1 cellular context compared by ENCODE assay signal in the genomic region with DNA sequence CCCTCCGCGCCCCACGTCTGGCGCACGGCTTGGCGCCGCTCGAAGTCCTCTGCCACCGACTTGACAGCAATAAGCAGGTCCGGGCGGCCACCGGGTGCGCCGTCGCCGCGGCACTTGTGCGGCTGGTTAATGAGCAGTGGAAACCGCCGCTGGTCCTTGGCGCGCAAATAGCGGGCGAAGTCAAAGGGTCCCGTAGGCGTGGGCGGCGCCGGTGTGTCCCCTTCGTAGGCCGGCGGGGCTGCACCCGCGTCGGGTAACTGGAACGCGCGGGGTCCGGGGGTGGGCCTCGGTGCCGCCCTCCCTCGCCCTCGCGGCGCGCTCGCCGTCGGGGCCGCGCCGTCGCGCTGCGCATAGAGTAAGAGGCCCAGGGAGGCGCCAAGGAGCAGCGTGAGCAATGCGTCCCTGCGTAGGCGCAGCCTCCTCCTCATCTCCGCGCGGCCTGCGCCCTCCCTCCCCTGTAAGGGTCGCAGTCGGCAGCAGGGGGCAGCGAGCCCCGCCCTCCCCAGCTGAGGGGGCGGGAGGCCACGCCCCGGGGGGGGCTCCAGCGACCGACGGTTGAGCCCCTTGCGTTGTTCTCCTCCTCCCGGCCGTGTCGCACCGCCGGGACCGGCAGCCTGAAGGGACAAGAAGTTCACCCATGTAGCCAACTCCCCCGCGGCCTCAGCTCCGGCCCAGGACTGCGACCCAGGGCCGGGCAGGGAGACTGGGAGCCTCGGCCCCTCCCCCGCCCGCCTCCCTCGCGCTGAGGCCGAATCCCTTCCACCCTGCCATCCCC.
TF ChIP-seq lines count a peak whose summit lies in the region.

No MANE protein-coding gene starts in this region.

TF ChIP-seq in H1, 55 proteins besides CTCF, POLR2A, EP300 and RAD21:
- peak; percentile 14 for TF ChIP-seq TAF7 (optimal IDR thresholded peaks at IDR 0.05; ENCODE audit: borderline replicate concordance, low read depth, low read length)
- TF ChIP-seq TAF1 (IDR thresholded peaks at IDR 0.05; ENCODE audit: low read depth, low read length): no peak; the same call in 1 of the 2 replicates
- 0 out of 2 replicates have a peak, but pooled peaks have one; percentile 50 for TF ChIP-seq RBBP5 (IDR thresholded peaks at IDR 0.05; ENCODE audit: borderline replicate concordance, low read depth, low read length)
- peak; percentile 86 for TF ChIP-seq CREB1 (IDR thresholded peaks at IDR 0.05)
- peak; percentile 43 to 52; a peak in 1 of 4 replicates for TF ChIP-seq SIN3A (conservative IDR thresholded peaks at IDR 0.05 in 1 of 2, IDR thresholded peaks at IDR 0.05 in 1 of 2; ENCODE audit: low read depth in 1 of 2, low read length in 2 of 2)
- no peak for TF ChIP-seq BCL11A (IDR thresholded peaks at IDR 0.05; ENCODE audit: low read depth in 2 of 2, low read length in 2 of 2)
- TF ChIP-seq, protein P1, sequence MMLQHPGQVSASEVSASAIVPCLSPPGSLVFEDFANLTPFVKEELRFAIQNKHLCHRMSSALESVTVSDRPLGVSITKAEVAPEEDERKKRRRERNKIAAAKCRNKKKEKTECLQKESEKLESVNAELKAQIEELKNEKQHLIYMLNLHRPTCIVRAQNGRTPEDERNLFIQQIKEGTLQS (IDR thresholded peaks at IDR 0.05; ENCODE audit: insufficient read depth, low read depth, low read length): 0 out of 2 replicates have a peak, but pooled peaks have one; percentile 13
- peak; percentile 49 for TF ChIP-seq KDM4A (IDR thresholded peaks at IDR 0.05; ENCODE audit: low read depth, low read length, severe bottlenecking)
- peak; percentile 26 for TF ChIP-seq EZH2 (IDR thresholded peaks at IDR 0.05; ENCODE audit: low read depth, low read length, severe bottlenecking)
- 0 out of 2 replicates have a peak, but pooled peaks have one; percentile 1 for TF ChIP-seq SUZ12 (IDR thresholded peaks at IDR 0.05; ENCODE audit: low read length)
- 0 out of 2 replicates have a peak, but pooled peaks have one; percentile 20 for TF ChIP-seq NRF1 (IDR thresholded peaks at IDR 0.05; ENCODE audit: low read depth, low read length)
- TF ChIP-seq ASH2L (IDR thresholded peaks at IDR 0.05; ENCODE audit: low read length): peak; percentile 86
- no peak for TF ChIP-seq CBX8 (IDR thresholded peaks at IDR 0.05; ENCODE audit: borderline replicate concordance, low read depth, low read length)
- 0 out of 2 replicates have a peak, but pooled peaks have one; percentile 37 for TF ChIP-seq SP1 (IDR thresholded peaks at IDR 0.05; ENCODE audit: low read depth, low read length)
- 0 out of 2 replicates have a peak, but pooled peaks have one; percentile 20 for TF ChIP-seq GABPA (IDR thresholded peaks at IDR 0.05; ENCODE audit: borderline replicate concordance, insufficient read depth, low read length)
- no peak; the same call in 1 of the 2 replicates for TF ChIP-seq KDM1A (IDR thresholded peaks at IDR 0.05; ENCODE audit: borderline replicate concordance, low read length)
- TF ChIP-seq, protein P2, sequence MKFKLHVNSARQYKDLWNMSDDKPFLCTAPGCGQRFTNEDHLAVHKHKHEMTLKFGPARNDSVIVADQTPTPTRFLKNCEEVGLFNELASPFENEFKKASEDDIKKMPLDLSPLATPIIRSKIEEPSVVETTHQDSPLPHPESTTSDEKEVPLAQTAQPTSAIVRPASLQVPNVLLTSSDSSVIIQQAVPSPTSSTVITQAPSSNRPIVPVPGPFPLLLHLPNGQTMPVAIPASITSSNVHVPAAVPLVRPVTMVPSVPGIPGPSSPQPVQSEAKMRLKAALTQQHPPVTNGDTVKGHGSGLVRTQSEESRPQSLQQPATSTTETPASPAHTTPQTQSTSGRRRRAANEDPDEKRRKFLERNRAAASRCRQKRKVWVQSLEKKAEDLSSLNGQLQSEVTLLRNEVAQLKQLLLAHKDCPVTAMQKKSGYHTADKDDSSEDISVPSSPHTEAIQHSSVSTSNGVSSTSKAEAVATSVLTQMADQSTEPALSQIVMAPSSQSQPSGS (IDR thresholded peaks at IDR 0.05; ENCODE audit: low read length): no peak
- 0 out of 2 replicates have a peak, but pooled peaks have one; percentile 5 for TF ChIP-seq TEAD4 (IDR thresholded peaks at IDR 0.05; ENCODE audit: low read depth, low read length)
- TF ChIP-seq EGR1 (IDR thresholded peaks at IDR 0.05; ENCODE audit: borderline replicate concordance, low read depth, low read length): peak; percentile 89; the same call in 1 of the 2 replicates
- 0 out of 2 replicates have a peak, but pooled peaks have one; percentile 9 for TF ChIP-seq SRF (IDR thresholded peaks at IDR 0.05; ENCODE audit: low read depth, low read length)
TF ChIP-seq in H1: peak in this region for 15.
